Comparison of ENCODE assay signal across 1 cellular context in genomic region chr17:72591500-72592241, GRCh38.
TF ChIP-seq lines count a peak whose summit lies in the region.

No MANE protein-coding gene starts in this region.

TF ChIP-seq in HepG2, 621 proteins besides CTCF, POLR2A, EP300 and RAD21 (continued from another document):
- TF ChIP-seq ARID5B (CRISPR knock-in tag; IDR thresholded peaks at IDR 0.05) (no peak; the same call in 1 of the 2 replicates), ZNF180 (CRISPR knock-in tag; IDR thresholded peaks at IDR 0.05; ENCODE audit: borderline replicate concordance, low read depth) (peak; percentile 80; the same call in 1 of the 2 replicates), DRAP1 (CRISPR knock-in tag; IDR thresholded peaks at IDR 0.05) (no peak), HINFP (CRISPR knock-in tag; IDR thresholded peaks at IDR 0.05; ENCODE audit: low read depth) (no peak), HMGXB4 (CRISPR knock-in tag; IDR thresholded peaks at IDR 0.05; ENCODE audit: borderline replicate concordance in 1 of 2, low read depth in 1 of 2) (peak in 1 of 2 experiments; percentile 38; a peak in 3 of 4 replicates), MXD3 (CRISPR knock-in tag; IDR thresholded peaks at IDR 0.05) (peak; percentile 43; the same call in 1 of the 2 replicates), ZNF354B (CRISPR knock-in tag; IDR thresholded peaks at IDR 0.05) (peak; percentile 27; the same call in 1 of the 2 replicates), ZNF124 (CRISPR knock-in tag; IDR thresholded peaks at IDR 0.05) (0 out of 2 replicates have a peak, but pooled peaks have one; percentile 39), AGO2 (optimal IDR thresholded peaks at IDR 0.05; ENCODE audit: low read depth, low read length) (peak; percentile 89), LCORL (IDR thresholded peaks at IDR 0.05) (no peak), LCORL (CRISPR knock-in tag; IDR thresholded peaks at IDR 0.05) (peak; percentile 44; the same call in 1 of the 2 replicates), TEAD3 (CRISPR knock-in tag; optimal IDR thresholded peaks at IDR 0.05; ENCODE audit: borderline replicate concordance) (peak; percentile 71), MEIS2 (CRISPR knock-in tag; IDR thresholded peaks at IDR 0.05) (0 out of 2 replicates have a peak, but pooled peaks have one; percentile 29), SRY (CRISPR knock-in tag; IDR thresholded peaks at IDR 0.05) (peak; percentile 17; the same call in 1 of the 2 replicates), ZNF44 (CRISPR knock-in tag; IDR thresholded peaks at IDR 0.05) (0 out of 2 replicates have a peak, but pooled peaks have one; percentile 29), ZNF446 (CRISPR knock-in tag; IDR thresholded peaks at IDR 0.05) (0 out of 2 replicates have a peak, but pooled peaks have one; percentile 48), REXO4 (CRISPR knock-in tag; IDR thresholded peaks at IDR 0.05; ENCODE audit: borderline replicate concordance) (0 out of 2 replicates have a peak, but pooled peaks have one; percentile 23), TP53 (CRISPR knock-in tag; conservative IDR thresholded peaks at IDR 0.05) (peak; percentile 64; the same call in 1 of the 2 replicates), LBX2 (CRISPR knock-in tag; IDR thresholded peaks at IDR 0.05; ENCODE audit: borderline replicate concordance) (no peak), NR2C2 (CRISPR knock-in tag; IDR thresholded peaks at IDR 0.05; ENCODE audit: borderline replicate concordance) (peak; percentile 71; the same call in 1 of the 2 replicates), ZNF230 (CRISPR knock-in tag; IDR thresholded peaks at IDR 0.05) (0 out of 2 replicates have a peak, but pooled peaks have one; percentile 9), ZNF547 (CRISPR knock-in tag; IDR thresholded peaks at IDR 0.05) (0 out of 2 replicates have a peak, but pooled peaks have one; percentile 14), KMT2A (CRISPR knock-in tag; IDR thresholded peaks at IDR 0.05) (peak; percentile 70; the same call in 1 of the 2 replicates), GMEB2 (CRISPR knock-in tag; IDR thresholded peaks at IDR 0.05; ENCODE audit: low read depth) (no peak), ZNF556 (CRISPR knock-in tag; IDR thresholded peaks at IDR 0.05; ENCODE audit: borderline replicate concordance) (0 out of 2 replicates have a peak, but pooled peaks have one; percentile 5), FOXO1 (CRISPR knock-in tag; IDR thresholded peaks at IDR 0.05) (peak; percentile 42; the same call in 1 of the 2 replicates), MEIS1 (CRISPR knock-in tag; IDR thresholded peaks at IDR 0.05; ENCODE audit: borderline replicate concordance) (no peak), ZFP91 (CRISPR knock-in tag; IDR thresholded peaks at IDR 0.05; ENCODE audit: borderline replicate concordance) (no peak), ZNF318 (CRISPR knock-in tag; IDR thresholded peaks at IDR 0.05) (0 out of 2 replicates have a peak, but pooled peaks have one; percentile 4), ZNF432 (CRISPR knock-in tag; IDR thresholded peaks at IDR 0.05; ENCODE audit: borderline replicate concordance) (no peak), JARID2 (CRISPR knock-in tag; IDR thresholded peaks at IDR 0.05; ENCODE audit: insufficient replicate concordance) (peak; percentile 6), ZNF710 (CRISPR knock-in tag; IDR thresholded peaks at IDR 0.05; ENCODE audit: borderline replicate concordance) (0 out of 2 replicates have a peak, but pooled peaks have one; percentile 35)
